In genomic region chr3:111077384-111077783, GRCh38 we compare ENCODE assay signal across 27 cellular contexts. TPM values are rescaled to one million over a fixed set of nuclear protein-coding genes. Genes with fewer than 3 reads are reported as not detected.
A peak's percentile ranks its signal among the peaks of the same experiment; 100 is the strongest.
DNase-seq lines count a peak whose midpoint lies in the region; ATAC-seq and TF ChIP-seq lines count a peak whose summit lies in the region.
"Had no signal": no experiment of that assay in that cellular context is flagged by ENCODE, and none has a peak within 500 bp of the region (broad histone marks: within the 10 kb centered on the region; RNA-seq: fewer than 3 reads in every experiment).

No MANE protein-coding gene starts in this region.

- no peak overlapping the region for H3K4ac ChIP-seq in IMR-90 (ENCODE audit: low read depth, low read length)

- H3K79me2 ChIP-seq in DND-41 (ENCODE audit: insufficient read depth, low read length): peaks cover 100% of the 10 kb centered on the region

- H3K79me1 ChIP-seq in IMR-90 (ENCODE audit: low read depth in 1 of 2, low read length in 2 of 2): peaks cover 0 to 8% of the 10 kb centered on the region in 2 experiments; a peak in 2 of 4 replicates

- H3K56ac ChIP-seq in IMR-90 (ENCODE audit: extremely low read depth, insufficient read depth, low read length): no peak overlapping the region

- H3K14ac ChIP-seq in IMR-90 (replicated peaks; ENCODE audit: low read depth, low read length): no peak overlapping the region

- H4K20me1 ChIP-seq in DND-41 (ENCODE audit: insufficient read depth, low read length) (peaks cover 13% of the 10 kb centered on the region; the same call in 1 of the 2 replicates), IMR-90 (ENCODE audit: insufficient read depth, low read length) (peaks cover 60% of the 10 kb centered on the region)

- H2AK9ac ChIP-seq in IMR-90 (replicated peaks; ENCODE audit: low read depth, low read length, poor library complexity): no peak overlapping the region

- WGBS in IMR-90 (ENCODE audit: extremely low coverage in 2 of 2, insufficient read length in 1 of 2), 2 experiments: no CpG with 5 or more reads among the region's 2 CpGs
- 40% methylated on average over 2 of the region's 2 CpGs for whole genome bisulfite sequencing in right lobe of liver (ENCODE audit: insufficient coverage, low coverage, low lambda C conversion rate, missing lambda C conversion rate)

- H3K4me3 ChIP-seq in DND-41 (ENCODE audit: low read depth in 1 of 2, low read length in 2 of 2): no peak overlapping the region
- no peak overlapping the region for H3K4me3 ChIP-seq in IMR-90 (ENCODE audit: insufficient read depth, low read depth, low read length)
- H3K4me3 ChIP-seq in right lobe of liver: no peak overlapping the region
- H3K4me3 ChIP-seq in retinal pigment epithelial cell (ENCODE audit: low read length): peak overlapping the region; percentile 17
- H3K4me3 ChIP-seq: A549; BLaER1 treated with 17β-estradiol and CSF1 and Interleukin-3, amounts not matched to agents 10 nM and 100 nM had no signal

- H3K9me1 ChIP-seq in IMR-90 (ENCODE audit: insufficient read depth, low read length): no peaks in the 10 kb centered on the region

- no peak overlapping the region for H4K5ac ChIP-seq in IMR-90 (ENCODE audit: low read depth, low read length)

- no peak overlapping the region for H4K8ac ChIP-seq in IMR-90 (ENCODE audit: low read depth in 2 of 2, low read length in 2 of 2)

- in situ Hi-C loops in IMR-90 (cut with MboI; ENCODE audit: low sequenced_read_pairs): loop anchor here (5.0 to 10.0 kb wide), 2 partner anchors 1345 to 1543 kb away; no protein-coding TSS in a partner anchor
- in situ Hi-C loops in GM13977 (cut with MboI; ENCODE audit: low pct_unique_long_range_greater_than_20kb, low sequenced_read_pairs, unreplicated experiment): no loop called here

- CTCF ChIA-PET in IMR-90 (lab: Yijun Ruan, JAX): interaction anchor here (0.6 to 0.8 kb wide), 2 partner anchors 754 to 1337 kb away, joined by 3 to 5 read pairs; no protein-coding TSS in a partner anchor

- TF ChIP-seq CTCF in DND-41 (IDR thresholded peaks at IDR 0.05; ENCODE audit: borderline replicate concordance, extremely low read depth, low read length, poor library complexity, severe bottlenecking) (no peak), IMR-90 (conservative IDR thresholded peaks at IDR 0.05; ENCODE audit: low read depth, low read length) (no peak), right lobe of liver (IDR thresholded peaks at IDR 0.05) (no peak), retinal pigment epithelial cell (conservative IDR thresholded peaks at IDR 0.05; ENCODE audit: low read depth, low read length) (no peak), GM13977 (IDR thresholded peaks at IDR 0.05; ENCODE audit: extremely low read depth, insufficient read depth, missing control alignments) (no peak)

- H3K9me3 ChIP-seq in DND-41 (ENCODE audit: insufficient read depth, low read length, severe bottlenecking) (no peaks in the 10 kb centered on the region), IMR-90 (ENCODE audit: control insufficient read depth, insufficient read depth, low read length) (no peaks in the 10 kb centered on the region), right lobe of liver (no peaks in the 10 kb centered on the region)
- H3K9me3 ChIP-seq: A549; BLaER1 treated with 17β-estradiol and CSF1 and Interleukin-3, amounts not matched to agents 10 nM and 100 nM had no signal

- no peak overlapping the region for H3K23ac ChIP-seq in IMR-90 (ENCODE audit: low read depth, low read length)

- H3K9ac ChIP-seq in DND-41 (ENCODE audit: low read depth, low read length) (no peak overlapping the region), IMR-90 (ENCODE audit: low read depth, low read length) (no peak overlapping the region)
- H3K9ac ChIP-seq: BLaER1 treated with 17β-estradiol and CSF1 and Interleukin-3, amounts not matched to agents 10 nM and 100 nM had no signal

- H3K4me2 ChIP-seq in DND-41 (ENCODE audit: insufficient read depth, low read length) (peak overlapping the region; percentile 30; the same call in 1 of the 2 replicates), IMR-90 (ENCODE audit: low read depth, low read length) (peak overlapping the region; percentile 74; the same call in 1 of the 2 replicates)
- H3K4me2 ChIP-seq: BLaER1 treated with 17β-estradiol and CSF1 and Interleukin-3, amounts not matched to agents 10 nM and 100 nM had no signal

- H2BK5ac ChIP-seq in IMR-90 (ENCODE audit: low read depth, low read length, poor library complexity, severe bottlenecking): peak overlapping the region; percentile 21

- no peak overlapping the region for H2AK5ac ChIP-seq in IMR-90 (ENCODE audit: low read depth, low read length)

- H4K91ac ChIP-seq in IMR-90 (ENCODE audit: insufficient read depth, low read depth, low read length): no peak overlapping the region

- H2BK15ac ChIP-seq in IMR-90 (ENCODE audit: low read depth, low read length): no peak overlapping the region

- no peak for TF ChIP-seq RAD21 in IMR-90 (IDR thresholded peaks at IDR 0.05; ENCODE audit: low read length)

- H3K27me3 ChIP-seq in DND-41 (ENCODE audit: insufficient read depth, low read length, poor library complexity) (no peaks in the 10 kb centered on the region), IMR-90 (ENCODE audit: control insufficient read depth, insufficient read depth, low read length) (no peaks in the 10 kb centered on the region), right lobe of liver (no peaks in the 10 kb centered on the region)

- ATAC-seq in DND-41 (ENCODE audit: insufficient read depth, low read depth) (no peak), IMR-90 (ENCODE audit: low read depth) (no peak), right lobe of liver (peak in 3 of 4 donors; percentile 12 to 42 (median 39)), HG02885 (IDR thresholded peaks at IDR 0.05; ENCODE audit: poor library complexity, unreplicated experiment) (no peak)
- ATAC-seq: A549, Panc1 had no signal

- no peak overlapping the region for H3K18ac ChIP-seq in IMR-90 (ENCODE audit: low read depth, low read length)

- BruUV-seq in IMR-90 (replicated peaks; lab: Mats Ljungman, UMichigan): no TSS peak

- DNase-seq in DND-41 (no peak), IMR-90 (no peak), right lobe of liver (no peak), retinal pigment epithelial cell (ENCODE audit: low read depth) (no peak), GM13977 (ENCODE audit: low spot score) (no peak), erythroblast (lab: John Stamatoyannopoulos, UW) (no peak)
- DNase-seq in stimulated activated CD4-positive, alpha-beta T cell treated with anti-CD3 and anti-CD28 coated beads, Interleukin-4, amount 100 ng/mL, for 24 hours: no peak
- DNase-seq: AML-193; CD4-positive, alpha-beta T cell; DMS79; GF-D8; H9; HFFc6; Karpas-422; NCI-H1092 treated with DMSO at 0.1 percent for 48 hours; NCI-H1436; NCI-H187; NCI-H2081 treated with DMSO at 0.1 percent for 48 hours; NCI-H2171; NCI-H226; NCI-H510A; SHP77 treated with DMSO at 0.1 percent for 48 hours had no signal

- H2BK120ac ChIP-seq in IMR-90 (ENCODE audit: low read depth, low read length): no peak overlapping the region

- H3K36me3 ChIP-seq in DND-41 (ENCODE audit: insufficient read depth, low read length) (no peaks in the 10 kb centered on the region; the same call in 1 of the 2 replicates), IMR-90 (ENCODE audit: control insufficient read depth, insufficient read depth, low read length) (no peaks in the 10 kb centered on the region; the same call in 1 of the 2 replicates), right lobe of liver (no peaks in the 10 kb centered on the region)
- H3K36me3 ChIP-seq: BLaER1 treated with 17β-estradiol and CSF1 and Interleukin-3, amounts not matched to agents 10 nM and 100 nM had no signal

- POLR2A ChIA-PET in IMR-90 (lab: Charles Lee; ENCODE audit: unreplicated experiment): interaction anchor here (0.7 kb wide), 1 partner anchor 469 kb away, joined by 6 read pairs; no protein-coding TSS in a partner anchor

- peaks cover 86% of the 10 kb centered on the region for H3K4me1 ChIP-seq in DND-41 (ENCODE audit: insufficient read depth, low read length)
- H3K4me1 ChIP-seq in IMR-90 (ENCODE audit: control insufficient read depth, insufficient read depth, low read length): peaks cover 10% of the 10 kb centered on the region
- H3K4me1 ChIP-seq in right lobe of liver: peaks cover 0 to 18% (median 2%) of the 10 kb centered on the region in 4 donors

- intact Hi-C loops in IMR-90 (cut with micrococcal nuclease) (loop anchor here (10.0 kb wide), 1 partner anchor 693 kb away; no protein-coding TSS in a partner anchor), right lobe of liver (cut with DNase I) (loop anchor here in 1 of 2 donors (10.0 kb wide), 1 partner anchor 63 kb away; no protein-coding TSS in a partner anchor)

- TF ChIP-seq POLR2A in IMR-90 (IDR thresholded peaks at IDR 0.05; ENCODE audit: low read depth, low read length) (no peak), right lobe of liver (IDR thresholded peaks at IDR 0.05) (no peak), erythroblast (IDR thresholded peaks at IDR 0.05; ENCODE audit: low read length) (no peak)

- H2AFZ ChIP-seq in DND-41 (ENCODE audit: low read depth, low read length) (no peak overlapping the region), IMR-90 (replicated peaks; ENCODE audit: low read length, poor library complexity) (no peak overlapping the region)

- H3K27ac ChIP-seq in DND-41 (ENCODE audit: low read length): no peak overlapping the region
- no peak overlapping the region for H3K27ac ChIP-seq in IMR-90 (ENCODE audit: insufficient read depth, low read length)
- H3K27ac ChIP-seq in right lobe of liver: no peak overlapping the region
- H3K27ac ChIP-seq: BLaER1 treated with 17β-estradiol and CSF1 and Interleukin-3, amounts not matched to agents 10 nM and 100 nM; RWPE1 had no signal

- dilution Hi-C loops in IMR-90 (cut with HindIII; ENCODE audit: low sequenced_read_pairs, unreplicated experiment): no loop called here

- no peak overlapping the region for H2BK20ac ChIP-seq in IMR-90 (ENCODE audit: low read depth, low read length)

TF ChIP-seq in IMR-90, 13 proteins besides CTCF, POLR2A, EP300 and RAD21:
- TF ChIP-seq CHD1 (IDR thresholded peaks at IDR 0.05; ENCODE audit: low read depth, low read length): no peak
TF ChIP-seq in IMR-90: peak in this region for 0.

RNA-seq across cellular contexts. Expression of gene NECTIN3, which starts 5.8 kb away (rescaled TPM):
- total RNA-seq in IMR-90 (2012; rRNA removed) (155 and 182 TPM in 2 replicates), right lobe of liver (10 to 100 TPM; 15.1 to 31.0 (median 23.1) TPM)
- 31.4 and 34.7 TPM in 2 replicates for polyA plus RNA-seq in IMR-90 (2012; rRNA removed)
- 6.9 and 7.8 TPM in 2 replicates for polyA plus RNA-seq in IMR-90 (2012; cell fraction: cytosol; rRNA removed)
- 4.0 and 17.1 TPM in 2 replicates for polyA plus RNA-seq in IMR-90 (2012; cell fraction: nucleus; rRNA removed; ENCODE audit: low replicate concordance)

Comparison
In these comparisons a context has a peak if more than half of its experiments do, and no peak if none do; other contexts are left out.
1. ATAC-seq: peak in right lobe of liver (3 of 4); none in DND-41 (single experiment), IMR-90 (single experiment) and HG02885 (single experiment).